Comparison of ENCODE assay signal across 25 cellular contexts in the genomic region with DNA sequence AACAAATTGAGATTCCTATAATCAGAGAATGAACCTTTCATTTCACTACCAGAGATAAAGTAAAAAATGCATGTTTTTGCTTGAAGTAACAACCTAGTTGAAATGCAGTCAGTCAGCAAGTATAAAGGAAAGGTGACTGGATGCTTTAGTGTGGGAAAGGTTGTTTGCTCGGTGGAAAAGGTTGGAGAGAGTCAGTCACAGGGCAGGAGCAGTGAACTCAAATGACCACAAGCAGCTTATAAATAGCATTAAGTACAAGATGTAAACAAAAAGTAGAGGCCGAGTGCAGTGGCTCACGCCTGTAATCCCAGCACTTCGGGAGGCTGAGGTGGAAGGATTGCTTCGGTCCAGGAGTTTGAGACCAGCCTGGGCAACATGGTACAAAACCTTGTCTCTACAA.
DNase-seq lines count a peak whose midpoint lies in the region; ATAC-seq, FAIRE-seq and TF ChIP-seq lines count a peak whose summit lies in the region.
"Had no signal": no experiment of that assay in that cellular context is flagged by ENCODE, and none has a peak within 500 bp of the region (broad histone marks: within the 10 kb centered on the region; RNA-seq: fewer than 3 reads in every experiment).

No MANE protein-coding gene starts in this region.

- FAIRE-seq in HepG2 (lab: Jason Lieb, UNC), result no peak
- FAIRE-seq: G401.6, urothelium cell line had no signal

- peaks cover 14% of the 10 kb centered on the region for H3K36me3 Mint-ChIP-seq in endothelial cell (ENCODE audit: low read depth, unreplicated experiment)
- H3K36me3 Mint-ChIP-seq in stimulated activated memory B cell treated with anti-CD40 and anti-IgM and Interleukin-4, amounts not matched to agents 10 μg/mL and 1 μg/mL and 100 μg/mL, for 72 hours, result peaks cover 10% of the 10 kb centered on the region
- H3K36me3 Mint-ChIP-seq: activated naive CD4-positive, alpha-beta T cell treated with anti-CD3 and anti-CD28 coated beads, Interleukin-2, amount 50 U/mL, for 72 hours; CD14-positive monocyte had no signal

- peak overlapping the region; percentile 6 for H3K4me3 Mint-ChIP-seq in endothelial cell (ENCODE audit: unreplicated experiment)
- H3K4me3 Mint-ChIP-seq in stimulated activated memory B cell treated with anti-CD40 and anti-IgM and Interleukin-4, amounts not matched to agents 10 μg/mL and 1 μg/mL and 100 μg/mL, for 72 hours, result peak overlapping the region; percentile 22
- H3K4me3 Mint-ChIP-seq: CD14-positive monocyte; central memory CD8-positive, alpha-beta T cell had no signal

- no peaks in the 10 kb centered on the region for H3K79me2 ChIP-seq in OCI-LY1 (ENCODE audit: insufficient read depth, low read length)
- no peaks in the 10 kb centered on the region for H3K79me2 ChIP-seq in HepG2 (ENCODE audit: insufficient read depth, low read length)

- H3K27me3 ChIP-seq in GM06990 (replicated peaks; ENCODE audit: control insufficient read depth, insufficient read depth, low read length) (no peaks in the 10 kb centered on the region), OCI-LY1 (ENCODE audit: insufficient read depth, low read length) (no peaks in the 10 kb centered on the region), HepG2 (ENCODE audit: control insufficient read depth in 1 of 2, insufficient read depth in 2 of 2, low read length in 2 of 2) (no peaks in the 10 kb centered on the region)
- H3K27me3 ChIP-seq: dorsolateral prefrontal cortex had no signal

- H3K4me2 ChIP-seq in OCI-LY1 (ENCODE audit: low read length) (peak overlapping the region; percentile 13; the same call in 1 of the 2 replicates), HepG2 (ENCODE audit: low read depth, low read length) (no peak overlapping the region)

- H3F3A ChIP-seq in OCI-LY1 (ENCODE audit: insufficient read depth, low read length), result no peaks in the 10 kb centered on the region

- POLR2A ChIA-PET in HepG2 (lab: Yijun Ruan, JAX), result no interaction called here

- WGBS in HepG2 (ENCODE audit: low lambda C conversion rate), result 85% methylated on average over 5 of the region's 5 CpGs

- H3K36me3 ChIP-seq in GM06990 (ENCODE audit: control insufficient read depth, insufficient read depth, low read length), result no peaks in the 10 kb centered on the region
- peaks cover 18% of the 10 kb centered on the region; the same call in 1 of the 2 replicates for H3K36me3 ChIP-seq in OCI-LY1 (ENCODE audit: insufficient read depth, low read length)
- 0 out of 5 replicates have a peak, but pooled peaks cover 0 to 2% of the 10 kb centered on the region in 2 experiments for H3K36me3 ChIP-seq in HepG2 (replicated peaks in 1 of 2; ENCODE audit: control insufficient read depth in 1 of 2, insufficient read depth in 2 of 2, low read length in 2 of 2)

- peaks cover 3% of the 10 kb centered on the region for H3K4me1 Mint-ChIP-seq in endothelial cell (ENCODE audit: unreplicated experiment)
- H3K4me1 Mint-ChIP-seq in stimulated activated memory B cell treated with anti-CD40 and anti-IgM and Interleukin-4, amounts not matched to agents 10 μg/mL and 1 μg/mL and 100 μg/mL, for 72 hours, result peaks cover 22% of the 10 kb centered on the region
- H3K4me1 Mint-ChIP-seq: central memory CD8-positive, alpha-beta T cell had no signal

- DNase-seq in GM06990 (ENCODE audit: extremely low read depth, insufficient read length) (peak; percentile 15), endothelial cell (ENCODE audit: low spot score) (no peak), CD1c-positive myeloid dendritic cell (ENCODE audit: extremely low spot score) (no peak), HepG2 (ENCODE audit: low spot score) (no peak)
- DNase-seq: activated CD4-positive, alpha-beta T cell treated with anti-CD3 and anti-CD28 coated beads, Interleukin-2, amount 50 U/mL, for 1 hour; DMS153; dorsolateral prefrontal cortex; GOT3; head of caudate nucleus; KG1; left colon; mesendoderm; NCI-H1694 treated with DMSO at 0.1 percent for 48 hours; NCI-H524 treated with DMSO at 0.1 percent for 48 hours; occipital lobe; RPMI8226; WERI-Rb-1 had no signal

- CTCF ChIA-PET in HepG2 (lab: Yijun Ruan, JAX; ENCODE audit: low intra/inter-chr PET ratio, low total read pairs), result no interaction called here

- no peak for TF ChIP-seq RAD21 in HepG2 (CRISPR knock-in tag; IDR thresholded peaks at IDR 0.05)

- BruUV-seq in HepG2 (replicated peaks; lab: Mats Ljungman, UMichigan), result no TSS peak

- TF ChIP-seq EP300 in HepG2 (IDR thresholded peaks at IDR 0.05; ENCODE audit: low read depth in 2 of 2, low read length in 2 of 2) (no peak), HepG2 (CRISPR knock-in tag; IDR thresholded peaks at IDR 0.05; ENCODE audit: borderline replicate concordance) (no peak)

- in situ Hi-C loops in HepG2 (cut with HindIII; ENCODE audit: extremely low pct_ligation_motif_present, low pct_unique_long_range_greater_than_20kb), result loop anchor here (10.0 to 25.0 kb wide), 3 partner anchors 236 to 914 kb away; partner anchors contain the start of gene ETFBKMT

- H3K9me3 ChIP-seq in OCI-LY1 (ENCODE audit: low read length), result no peaks in the 10 kb centered on the region
- H3K9me3 ChIP-seq in HepG2 (ENCODE audit: low read length), result no peaks in the 10 kb centered on the region

- H3K4me1 ChIP-seq in OCI-LY1 (ENCODE audit: insufficient read depth, low read length, severe bottlenecking) (peaks cover 72% of the 10 kb centered on the region), HepG2 (ENCODE audit: insufficient read depth, low read length) (peaks cover 5% of the 10 kb centered on the region; the same call in 1 of the 2 replicates)

- H3K4me3 ChIP-seq in GM06990 (replicated peaks; ENCODE audit: low read depth, low read length), result no peak overlapping the region
- no peak overlapping the region for H3K4me3 ChIP-seq in OCI-LY1 (ENCODE audit: low read depth, low read length, poor library complexity, severe bottlenecking)
- no peak overlapping the region for H3K4me3 ChIP-seq in HepG2 (replicated peaks in 1 of 3; ENCODE audit: insufficient read depth in 1 of 3, low read depth in 2 of 3, low read length in 3 of 3)
- H3K4me3 ChIP-seq: dorsolateral prefrontal cortex had no signal

- H2AFZ ChIP-seq in OCI-LY1 (ENCODE audit: low read length), result no peak overlapping the region
- H2AFZ ChIP-seq in HepG2 (ENCODE audit: low read length), result no peak overlapping the region

- H3K9ac ChIP-seq in OCI-LY1 (ENCODE audit: low read length), result peak overlapping the region; percentile 41; the same call in 1 of the 2 replicates
- H3K9ac ChIP-seq in HepG2 (ENCODE audit: insufficient read depth, low read depth, low read length), result no peak overlapping the region

- H3K27me3 Mint-ChIP-seq in endothelial cell (ENCODE audit: unreplicated experiment), result peaks cover 3% of the 10 kb centered on the region
- H3K27me3 Mint-ChIP-seq in stimulated activated memory B cell treated with anti-CD40 and anti-IgM and Interleukin-4, amounts not matched to agents 10 μg/mL and 1 μg/mL and 100 μg/mL, for 72 hours, result no peaks in the 10 kb centered on the region
- H3K27me3 Mint-ChIP-seq: central memory CD8-positive, alpha-beta T cell had no signal

- ATAC-seq in stimulated activated memory B cell treated with anti-CD40 and anti-IgM and Interleukin-4, amounts not matched to agents 10 μg/mL and 1 μg/mL and 100 μg/mL, for 72 hours, result no peak
- ATAC-seq in GM19328 (IDR thresholded peaks at IDR 0.05; ENCODE audit: unreplicated experiment) (no peak), HepG2 (no peak)
- ATAC-seq: activated naive CD4-positive, alpha-beta T cell treated with anti-CD3 and anti-CD28 coated beads, Interleukin-2, amount 50 U/mL, for 72 hours; left colon had no signal

- H3K27ac Mint-ChIP-seq in endothelial cell (ENCODE audit: unreplicated experiment), result peak overlapping the region; percentile 17
- H3K27ac Mint-ChIP-seq in stimulated activated memory B cell treated with anti-CD40 and anti-IgM and Interleukin-4, amounts not matched to agents 10 μg/mL and 1 μg/mL and 100 μg/mL, for 72 hours, result peak overlapping the region; percentile 91

- no peaks in the 10 kb centered on the region for H4K20me1 ChIP-seq in OCI-LY1 (ENCODE audit: insufficient read depth, low read length)
- no peaks in the 10 kb centered on the region for H4K20me1 ChIP-seq in HepG2 (ENCODE audit: insufficient read depth, low read length)

- TF ChIP-seq CTCF in GM06990 (IDR thresholded peaks at IDR 0.05; ENCODE audit: insufficient read depth, low read length, poor library complexity, severe bottlenecking) (no peak), OCI-LY1 (IDR thresholded peaks at IDR 0.05; ENCODE audit: low read length) (no peak), endothelial cell (IDR thresholded peaks at IDR 0.05; ENCODE audit: unreplicated experiment) (no peak), HepG2 (CRISPR knock-in tag; IDR thresholded peaks at IDR 0.05) (no peak)

- TF ChIP-seq POLR2A in HepG2 (IDR thresholded peaks at IDR 0.05; ENCODE audit: insufficient read depth in 1 of 2, low read depth in 2 of 2, low read length in 2 of 2), result no peak

- intact Hi-C loops in HepG2 (cut with micrococcal nuclease; ENCODE audit: unreplicated experiment), result loop anchor here (10.0 kb wide), 1 partner anchor 896 kb away; no protein-coding TSS in a partner anchor

- H3K9me3 Mint-ChIP-seq in endothelial cell (ENCODE audit: unreplicated experiment), result no peaks in the 10 kb centered on the region
- H3K9me3 Mint-ChIP-seq in stimulated activated memory B cell treated with anti-CD40 and anti-IgM and Interleukin-4, amounts not matched to agents 10 μg/mL and 1 μg/mL and 100 μg/mL, for 72 hours, result no peaks in the 10 kb centered on the region
- H3K9me3 Mint-ChIP-seq: activated naive CD4-positive, alpha-beta T cell treated with anti-CD3 and anti-CD28 coated beads, Interleukin-2, amount 50 U/mL, for 72 hours; CD14-positive monocyte; central memory CD8-positive, alpha-beta T cell had no signal

- H3K27ac ChIP-seq in OCI-LY1 (ENCODE audit: low read depth, low read length, poor library complexity, severe bottlenecking) (peak overlapping the region; percentile 86), HepG2 (ENCODE audit: extremely low read length, insufficient read depth, low read length) (no peak overlapping the region)
- H3K27ac ChIP-seq: dorsolateral prefrontal cortex, WERI-Rb-1 had no signal

- H3K9me2 ChIP-seq in OCI-LY1 (ENCODE audit: low read depth, low read length), result no peaks in the 10 kb centered on the region
